Comparison of ENCODE assay signal across 1 cellular context in the genomic region with DNA sequence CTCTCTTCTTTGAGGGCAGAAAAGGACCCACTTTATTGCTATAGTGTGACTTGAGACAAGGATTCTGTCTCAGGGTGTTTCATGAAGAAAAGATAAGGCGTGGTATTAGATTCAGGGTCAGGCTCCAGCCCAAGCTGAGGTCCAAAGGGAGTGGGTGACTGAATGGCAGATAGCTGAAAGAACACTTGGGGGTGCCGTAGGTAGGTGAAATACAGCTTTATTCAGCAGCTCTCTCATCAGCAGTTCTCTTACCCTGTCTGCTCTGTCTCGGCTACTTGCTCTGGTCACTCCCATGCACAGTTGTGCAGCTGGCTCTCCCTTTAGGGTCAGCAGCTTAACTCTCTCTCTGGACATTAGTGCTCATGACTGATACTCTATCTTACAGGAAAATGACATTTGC.
TF ChIP-seq lines count a peak whose summit lies in the region.

No MANE protein-coding gene starts in this region.

TF ChIP-seq in GM23338, 12 proteins besides CTCF, POLR2A, EP300 and RAD21 (continued from another document):
- TF ChIP-seq, protein P1, sequence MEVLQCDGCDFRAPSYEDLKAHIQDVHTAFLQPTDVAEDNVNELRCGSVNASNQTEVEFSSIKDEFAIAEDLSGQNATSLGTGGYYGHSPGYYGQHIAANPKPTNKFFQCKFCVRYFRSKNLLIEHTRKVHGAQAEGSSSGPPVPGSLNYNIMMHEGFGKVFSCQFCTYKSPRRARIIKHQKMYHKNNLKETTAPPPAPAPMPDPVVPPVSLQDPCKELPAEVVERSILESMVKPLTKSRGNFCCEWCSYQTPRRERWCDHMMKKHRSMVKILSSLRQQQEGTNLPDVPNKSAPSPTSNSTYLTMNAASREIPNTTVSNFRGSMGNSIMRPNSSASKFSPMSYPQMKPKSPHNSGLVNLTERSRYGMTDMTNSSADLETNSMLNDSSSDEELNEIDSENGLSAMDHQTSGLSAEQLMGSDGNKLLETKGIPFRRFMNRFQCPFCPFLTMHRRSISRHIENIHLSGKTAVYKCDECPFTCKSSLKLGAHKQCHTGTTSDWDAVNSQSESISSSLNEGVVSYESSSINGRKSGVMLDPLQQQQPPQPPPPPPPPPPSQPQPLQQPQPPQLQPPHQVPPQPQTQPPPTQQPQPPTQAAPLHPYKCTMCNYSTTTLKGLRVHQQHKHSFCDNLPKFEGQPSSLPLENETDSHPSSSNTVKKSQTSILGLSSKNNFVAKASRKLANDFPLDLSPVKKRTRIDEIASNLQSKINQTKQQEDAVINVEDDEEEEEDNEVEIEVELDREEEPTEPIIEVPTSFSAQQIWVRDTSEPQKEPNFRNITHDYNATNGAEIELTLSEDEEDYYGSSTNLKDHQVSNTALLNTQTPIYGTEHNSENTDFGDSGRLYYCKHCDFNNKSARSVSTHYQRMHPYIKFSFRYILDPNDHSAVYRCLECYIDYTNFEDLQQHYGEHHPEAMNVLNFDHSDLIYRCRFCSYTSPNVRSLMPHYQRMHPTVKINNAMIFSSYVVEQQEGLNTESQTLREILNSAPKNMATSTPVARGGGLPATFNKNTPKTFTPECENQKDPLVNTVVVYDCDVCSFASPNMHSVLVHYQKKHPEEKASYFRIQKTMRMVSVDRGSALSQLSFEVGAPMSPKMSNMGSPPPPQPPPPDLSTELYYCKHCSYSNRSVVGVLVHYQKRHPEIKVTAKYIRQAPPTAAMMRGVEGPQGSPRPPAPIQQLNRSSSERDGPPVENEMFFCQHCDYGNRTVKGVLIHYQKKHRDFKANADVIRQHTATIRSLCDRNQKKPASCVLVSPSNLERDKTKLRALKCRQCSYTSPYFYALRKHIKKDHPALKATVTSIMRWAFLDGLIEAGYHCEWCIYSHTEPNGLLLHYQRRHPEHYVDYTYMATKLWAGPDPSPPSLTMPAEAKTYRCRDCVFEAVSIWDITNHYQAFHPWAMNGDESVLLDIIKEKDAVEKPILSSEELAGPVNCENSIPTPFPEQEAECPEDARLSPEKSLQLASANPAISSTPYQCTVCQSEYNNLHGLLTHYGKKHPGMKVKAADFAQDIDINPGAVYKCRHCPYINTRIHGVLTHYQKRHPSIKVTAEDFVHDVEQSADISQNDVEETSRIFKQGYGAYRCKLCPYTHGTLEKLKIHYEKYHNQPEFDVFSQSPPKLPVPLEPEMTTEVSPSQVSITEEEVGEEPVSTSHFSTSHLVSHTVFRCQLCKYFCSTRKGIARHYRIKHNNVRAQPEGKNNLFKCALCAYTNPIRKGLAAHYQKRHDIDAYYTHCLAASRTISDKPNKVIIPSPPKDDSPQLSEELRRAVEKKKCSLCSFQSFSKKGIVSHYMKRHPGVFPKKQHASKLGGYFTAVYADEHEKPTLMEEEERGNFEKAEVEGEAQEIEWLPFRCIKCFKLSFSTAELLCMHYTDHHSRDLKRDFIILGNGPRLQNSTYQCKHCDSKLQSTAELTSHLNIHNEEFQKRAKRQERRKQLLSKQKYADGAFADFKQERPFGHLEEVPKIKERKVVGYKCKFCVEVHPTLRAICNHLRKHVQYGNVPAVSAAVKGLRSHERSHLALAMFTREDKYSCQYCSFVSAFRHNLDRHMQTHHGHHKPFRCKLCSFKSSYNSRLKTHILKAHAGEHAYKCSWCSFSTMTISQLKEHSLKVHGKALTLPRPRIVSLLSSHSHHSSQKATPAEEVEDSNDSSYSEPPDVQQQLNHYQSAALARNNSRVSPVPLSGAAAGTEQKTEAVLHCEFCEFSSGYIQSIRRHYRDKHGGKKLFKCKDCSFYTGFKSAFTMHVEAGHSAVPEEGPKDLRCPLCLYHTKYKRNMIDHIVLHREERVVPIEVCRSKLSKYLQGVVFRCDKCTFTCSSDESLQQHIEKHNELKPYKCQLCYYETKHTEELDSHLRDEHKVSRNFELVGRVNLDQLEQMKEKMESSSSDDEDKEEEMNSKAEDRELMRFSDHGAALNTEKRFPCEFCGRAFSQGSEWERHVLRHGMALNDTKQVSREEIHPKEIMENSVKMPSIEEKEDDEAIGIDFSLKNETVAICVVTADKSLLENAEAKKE (CRISPR knock-in tag; IDR thresholded peaks at IDR 0.05) = no peak
